25 cellular contexts compared by ENCODE assay signal in the genomic region with DNA sequence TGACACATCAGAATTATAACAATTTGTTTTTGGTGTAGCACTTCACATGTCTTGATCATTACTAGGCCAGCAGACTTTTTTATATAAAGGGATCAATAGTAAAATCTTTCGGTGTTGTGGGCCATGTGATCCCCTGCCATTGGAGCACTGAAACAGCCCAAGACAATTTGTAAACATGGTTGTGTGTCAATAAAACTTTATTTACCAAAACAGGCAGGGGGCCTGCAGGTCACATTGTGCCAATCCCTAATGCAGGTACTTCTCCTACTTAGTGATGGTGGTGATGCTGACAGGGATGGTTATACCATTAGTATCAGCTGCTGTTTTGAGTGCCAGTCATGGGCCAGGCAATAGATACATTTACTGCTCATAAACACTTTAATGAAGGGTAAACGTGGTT.
"Had no signal": no experiment of that assay in that cellular context is flagged by ENCODE, and none has a peak within 500 bp of the region (broad histone marks: within the 10 kb centered on the region; RNA-seq: fewer than 3 reads in every experiment).

No MANE protein-coding gene starts in this region.

- H3K4me1 Mint-ChIP-seq: activated CD4-positive, alpha-beta memory T cell treated with anti-CD3 and anti-CD28 coated beads, Interleukin-2, amount 10 ng/mL, durations not matched to agents 7 days and 5 days; activated T-helper 17 cell treated with anti-CD3 and anti-CD28 coated beads, Interleukin-2, amount 50 U/mL, for 72 hours had no signal

- H3K27ac ChIP-seq: brain microvascular endothelial cell, KMS-11, SK-N-MC, VCaP had no signal

- H3K9me3 Mint-ChIP-seq: activated CD4-positive, alpha-beta memory T cell treated with anti-CD3 and anti-CD28 coated beads, Interleukin-2, amount 10 ng/mL, durations not matched to agents 7 days and 5 days; activated naive CD4-positive, alpha-beta T cell treated with anti-CD3 and anti-CD28 coated beads for 36 hours had no signal

- H3K27me3 Mint-ChIP-seq: activated CD4-positive, alpha-beta memory T cell treated with anti-CD3 and anti-CD28 coated beads, Interleukin-2, amount 10 ng/mL, durations not matched to agents 7 days and 5 days; activated CD4-positive, alpha-beta T cell treated with anti-CD3 and anti-CD28 coated beads for 36 hours; activated naive CD8-positive, alpha-beta T cell; activated T-helper 17 cell treated with anti-CD3 and anti-CD28 coated beads, Interleukin-2, amount 50 U/mL, for 72 hours had no signal

- H3K36me3 ChIP-seq: brain microvascular endothelial cell, cardiac muscle cell had no signal

- H3K27me3 ChIP-seq: brain microvascular endothelial cell, cardiac muscle cell had no signal

- H3K4me2 ChIP-seq: KMS-11 had no signal

- ATAC-seq: activated CD4-positive, alpha-beta T cell treated with anti-CD3 and anti-CD28 coated beads for 36 hours; activated T-helper 17 cell treated with anti-CD3 and anti-CD28 coated beads, Interleukin-2, amount 50 U/mL, for 72 hours had no signal

- H3K4me3 Mint-ChIP-seq: activated CD4-positive, alpha-beta memory T cell treated with anti-CD3 and anti-CD28 coated beads, Interleukin-2, amount 10 ng/mL, durations not matched to agents 7 days and 5 days; activated CD4-positive, alpha-beta T cell treated with anti-CD3 and anti-CD28 coated beads for 36 hours; activated naive CD4-positive, alpha-beta T cell treated with anti-CD3 and anti-CD28 coated beads for 36 hours; activated naive CD8-positive, alpha-beta T cell; activated T-helper 17 cell treated with anti-CD3 and anti-CD28 coated beads, Interleukin-2, amount 50 U/mL, for 72 hours had no signal

- H3K9ac ChIP-seq: KMS-11 had no signal

- H3K27ac Mint-ChIP-seq: activated CD4-positive, alpha-beta memory T cell treated with anti-CD3 and anti-CD28 coated beads, Interleukin-2, amount 10 ng/mL, durations not matched to agents 7 days and 5 days; activated CD4-positive, alpha-beta T cell treated with anti-CD3 and anti-CD28 coated beads for 36 hours; activated naive CD4-positive, alpha-beta T cell treated with anti-CD3 and anti-CD28 coated beads for 36 hours; activated naive CD8-positive, alpha-beta T cell; activated T-helper 17 cell treated with anti-CD3 and anti-CD28 coated beads, Interleukin-2, amount 50 U/mL, for 72 hours had no signal

- DNase-seq: activated CD4-positive, alpha-beta memory T cell treated with anti-CD3 and anti-CD28 coated beads, Interleukin-2, amount 10 ng/mL, durations not matched to agents 7 days and 5 days; activated CD4-positive, alpha-beta T cell treated with anti-CD3 and anti-CD28 coated beads for 36 hours; activated CD4-positive, alpha-beta T cell treated with anti-CD3 and anti-CD28 coated beads, Interleukin-2, amount 50 U/mL, for 1 hour; activated gamma-delta T cell; activated naive CD4-positive, alpha-beta T cell treated with anti-CD3 and anti-CD28 coated beads for 36 hours; activated T-cell treated with anti-CD3 and anti-CD28 coated beads for 4 hours; activated T-cell treated with anti-CD3 and anti-CD28 coated beads, Interleukin-2, amount 50 U/mL, for 48 hours; amygdala; brain microvascular endothelial cell; cerebellar nuclear complex; NCI-H1092; NCI-H1436; NCI-H1694 treated with DMSO at 0.1 percent for 48 hours; NCI-H2029 treated with DMSO at 0.1 percent for 48 hours; NCI-H446 treated with DMSO at 0.1 percent for 48 hours; NCI-H524 treated with DMSO at 0.1 percent for 48 hours; NCI-H82; SIG-M5; T-helper 1 cell had no signal

- H3K4me3 ChIP-seq: cardiac muscle cell, SK-N-MC had no signal
